In genomic region chr7:82527831-82528230, GRCh38 we compare ENCODE assay signal across 23 cellular contexts.
A peak's percentile ranks its signal among the peaks of the same experiment; 100 is the strongest.
DNase-seq lines count a peak whose midpoint lies in the region; ATAC-seq and TF ChIP-seq lines count a peak whose summit lies in the region.
"Had no signal": no experiment of that assay in that cellular context is flagged by ENCODE, and none has a peak within 500 bp of the region (broad histone marks: within the 10 kb centered on the region; RNA-seq: fewer than 3 reads in every experiment).

No MANE protein-coding gene starts in this region.

- DNase-seq in Daoy (ENCODE audit: low read depth) (peak; percentile 15), NCI-H226 (peak; percentile 82), astrocyte of the hippocampus (ENCODE audit: low read depth, low spot score) (peak; percentile 31), foreskin fibroblast (peak; percentile 50 to 67), cerebellar nuclear complex (lab: John Stamatoyannopoulos, UW) (no peak), AML-193 (lab: John Stamatoyannopoulos, UW) (no peak), NCI-H2029 treated with DMSO at 0.1 percent for 48 hours (lab: John Stamatoyannopoulos, UW) (no peak)
- DNase-seq: activated CD4-positive, alpha-beta T cell treated with anti-CD3 and anti-CD28 coated beads for 36 hours; activated naive CD4-positive, alpha-beta T cell treated with anti-CD3 and anti-CD28 coated beads for 36 hours; activated T-cell treated with anti-CD3 and anti-CD28 coated beads, Interleukin-2, amount 50 U/mL, for 48 hours; gastrocnemius medialis; left cardiac atrium; natural killer cell; NCI-H2081 treated with DMSO at 0.1 percent for 48 hours; NK-92 treated with Interleukin-12 subunit alpha and Interleukin-12 subunit beta, amount 100 ng/mL, for 24 hours; pancreas; sigmoid colon; stimulated activated CD4-positive, alpha-beta T cell treated with anti-CD3 and anti-CD28 coated beads, Interleukin-1b, Interleukin-23, amount 100 ng/mL, for 48 hours; stimulated activated naive B cell treated with anti-CD40 and anti-IgM and Interleukin-4, amounts not matched to agents 10 μg/mL and 1 μg/mL and 100 μg/mL, for 72 hours had no signal

- H3K4me3 ChIP-seq in foreskin fibroblast (ENCODE audit: low read depth in 1 of 2, low read length in 2 of 2) = no peak overlapping the region
- H3K4me3 ChIP-seq: ascending aorta, gastrocnemius medialis, GM12878, pancreas, sigmoid colon had no signal

- TF ChIP-seq CTCF in foreskin fibroblast (IDR thresholded peaks at IDR 0.05; ENCODE audit: low read depth, low read length) = no peak

- ATAC-seq in SK-N-SH treated with all-trans-retinoic acid at 6 μM for 48 hours = no peak
- ATAC-seq: activated CD4-positive, alpha-beta T cell treated with anti-CD3 and anti-CD28 coated beads for 36 hours; gastrocnemius medialis; left cardiac atrium; natural killer cell; pancreas; Right ventricle myocardium inferior; stimulated activated naive B cell treated with anti-CD40 and anti-IgM and Interleukin-4, amounts not matched to agents 10 μg/mL and 1 μg/mL and 100 μg/mL, for 72 hours had no signal

TF ChIP-seq in SK-N-SH treated with all-trans-retinoic acid at 6 μM for 48 hours, 23 proteins besides CTCF, POLR2A, EP300 and RAD21:
- TF ChIP-seq ZNF70 (CRISPR knock-in tag; IDR thresholded peaks at IDR 0.05) (no peak), SNAI2 (CRISPR knock-in tag; IDR thresholded peaks at IDR 0.05) (no peak), TOX (CRISPR knock-in tag; IDR thresholded peaks at IDR 0.05; ENCODE audit: borderline replicate concordance) (no peak), PPARA (CRISPR knock-in tag; IDR thresholded peaks at IDR 0.05; ENCODE audit: borderline replicate concordance) (no peak), CREB5 (CRISPR knock-in tag; IDR thresholded peaks at IDR 0.05; ENCODE audit: low read depth) (no peak), CSDC2 (CRISPR knock-in tag; IDR thresholded peaks at IDR 0.05) (no peak)

Comparison
In these comparisons a context has a peak if more than half of its experiments do, and no peak if none do; other contexts are left out.
1. DNase-seq: peak in Daoy (single experiment), NCI-H226 (single experiment), astrocyte of the hippocampus (single experiment) and foreskin fibroblast (2 of 2); none in cerebellar nuclear complex (0 of 2), AML-193 (0 of 2) and NCI-H2029 treated with DMSO at 0.1 percent for 48 hours (single experiment).